In the genomic region with DNA sequence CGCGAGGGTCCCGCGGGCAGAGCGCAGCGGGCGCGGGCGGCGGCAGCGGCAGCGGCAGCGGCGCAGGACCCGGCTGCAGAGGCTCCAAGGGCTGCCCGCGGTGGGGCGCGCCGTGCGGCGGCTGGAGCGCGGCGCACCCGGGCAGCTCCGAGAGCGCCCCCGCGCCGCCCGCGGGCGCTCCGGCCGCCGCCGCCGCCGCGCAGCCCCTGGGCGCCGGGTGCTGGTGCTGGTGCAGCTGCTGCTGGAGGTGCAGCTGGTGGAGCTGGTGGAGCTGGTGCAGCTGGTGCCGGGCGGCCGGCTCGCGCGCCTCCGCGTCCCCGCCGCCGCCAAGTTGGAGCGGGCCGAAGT, we compare ENCODE assay signal across 8 cellular contexts. TPM values are rescaled to one million over a fixed set of nuclear protein-coding genes. Genes with fewer than 3 reads are reported as not detected.
DNase-seq lines count a peak whose midpoint lies in the region; ATAC-seq and TF ChIP-seq lines count a peak whose summit lies in the region.

No MANE protein-coding gene starts in this region.

- H3K27ac ChIP-seq in CD4-positive, CD25-positive, alpha-beta regulatory T cell (ENCODE audit: insufficient read depth, low read length, poor library complexity, severe bottlenecking) = no peak overlapping the region
- H3K27ac ChIP-seq in HUES48 (ENCODE audit: low read depth, low read length) (no peak overlapping the region), mesenchymal stem cell (ENCODE audit: low read length, poor library complexity, severe bottlenecking) (no peak overlapping the region), vagina (peak overlapping the region; percentile 99)

- peak overlapping the region; percentile 76 for H2BK15ac ChIP-seq in mesenchymal stem cell (ENCODE audit: low read depth, poor library complexity, severe bottlenecking)

- peaks cover 20% of the 10 kb centered on the region for H3K27me3 Mint-ChIP-seq in CD4-positive, CD25-positive, alpha-beta regulatory T cell

- no peaks in the 10 kb centered on the region for H3K36me3 ChIP-seq in CD4-positive, CD25-positive, alpha-beta regulatory T cell (ENCODE audit: control insufficient read depth, insufficient read depth, low read length)
- H3K36me3 ChIP-seq in HUES48 (ENCODE audit: control insufficient read depth, insufficient read depth, low read length) = no peaks in the 10 kb centered on the region
- H3K36me3 ChIP-seq in mesenchymal stem cell (ENCODE audit: control insufficient read depth in 1 of 2, insufficient read depth in 2 of 2, low read depth in 1 of 2, low read length in 2 of 2) = peaks cover 0 to 6% of the 10 kb centered on the region in 2 experiments
- no peaks in the 10 kb centered on the region for H3K36me3 ChIP-seq in vagina

- TF ChIP-seq CTCF in astrocyte of the spinal cord (IDR thresholded peaks at IDR 0.05; ENCODE audit: low read depth, low read length) = no peak
- TF ChIP-seq CTCF in vagina (IDR thresholded peaks at IDR 0.05) = no peak

- no peak overlapping the region for H2AFZ ChIP-seq in mesenchymal stem cell (ENCODE audit: low read depth, low read length)

- H3K9me3 Mint-ChIP-seq in CD4-positive, CD25-positive, alpha-beta regulatory T cell = no peaks in the 10 kb centered on the region

- H2BK12ac ChIP-seq in mesenchymal stem cell (ENCODE audit: low read length in 2 of 2) = peak overlapping the region in 1 of 2 experiments; percentile 81

- peak overlapping the region in 1 of 2 experiments; percentile 91 for H3K4ac ChIP-seq in mesenchymal stem cell (ENCODE audit: low read depth in 1 of 2, low read length in 2 of 2)

- H3K23ac ChIP-seq in mesenchymal stem cell (ENCODE audit: low read length in 2 of 2) = peak overlapping the region; percentile 1 to 95

- peak overlapping the region; percentile 12 for H4K91ac ChIP-seq in mesenchymal stem cell (ENCODE audit: low read length)

- H3K18ac ChIP-seq in mesenchymal stem cell (ENCODE audit: low read depth in 1 of 2, low read length in 2 of 2) = peak overlapping the region; percentile 74 to 99

- DNase-seq in CD4-positive, CD25-positive, alpha-beta regulatory T cell = no peak
- DNase-seq in astrocyte of the spinal cord (ENCODE audit: low read depth, low spot score) (no peak), mesenchymal stem cell (no peak), vagina (ENCODE audit: extremely low spot score in 2 of 2) (no peak), SW 1271 (lab: John Stamatoyannopoulos, UW) (no peak), MV-4-11 (lab: John Stamatoyannopoulos, UW) (no peak)

- H3K14ac ChIP-seq in mesenchymal stem cell (ENCODE audit: low read length in 2 of 2) = peak overlapping the region; percentile 87 to 100

- ATAC-seq in CD4-positive, CD25-positive, alpha-beta regulatory T cell (ENCODE audit: low read depth in 2 of 2) = peak in 1 of 2 donors; percentile 1
- peak; percentile 22 for ATAC-seq in GM19397 (IDR thresholded peaks at IDR 0.05; ENCODE audit: unreplicated experiment)

- no peak overlapping the region for H3K4me3 ChIP-seq in CD4-positive, CD25-positive, alpha-beta regulatory T cell (ENCODE audit: low read depth, low read length)
- peak overlapping the region; percentile 72 for H3K4me3 ChIP-seq in HUES48 (ENCODE audit: low read depth, low read length)
- peak overlapping the region; percentile 80 for H3K4me3 ChIP-seq in astrocyte of the spinal cord (ENCODE audit: low read depth, low read length)
- peak overlapping the region; percentile 80 to 88 for H3K4me3 ChIP-seq in mesenchymal stem cell (ENCODE audit: insufficient read depth in 1 of 2, low read depth in 1 of 2, low read length in 2 of 2)
- peak overlapping the region; percentile 77 to 99 for H3K4me3 ChIP-seq in vagina

- H2AK5ac ChIP-seq in mesenchymal stem cell (ENCODE audit: low read length, severe bottlenecking) = no peak overlapping the region

- peaks cover 0 to 20% (median 6%) of the 10 kb centered on the region in 4 donors for H3K4me1 Mint-ChIP-seq in CD4-positive, CD25-positive, alpha-beta regulatory T cell

- H3K27me3 ChIP-seq in CD4-positive, CD25-positive, alpha-beta regulatory T cell (ENCODE audit: control insufficient read depth, insufficient read depth, low read length) = peaks cover 2% of the 10 kb centered on the region
- H3K27me3 ChIP-seq in HUES48 (ENCODE audit: control insufficient read depth, insufficient read depth, low read length) (peaks cover 92% of the 10 kb centered on the region), mesenchymal stem cell (ENCODE audit: control insufficient read depth in 1 of 2, insufficient read depth in 1 of 2, low read length in 2 of 2) (no peaks in the 10 kb centered on the region), vagina (no peaks in the 10 kb centered on the region)

- H3K9me3 ChIP-seq in CD4-positive, CD25-positive, alpha-beta regulatory T cell (ENCODE audit: control insufficient read depth in 2 of 2, low read length in 2 of 2) = no peaks in the 10 kb centered on the region
- H3K9me3 ChIP-seq in HUES48 (ENCODE audit: control insufficient read depth, insufficient read depth, low read length) (no peaks in the 10 kb centered on the region), mesenchymal stem cell (ENCODE audit: control insufficient read depth, low read length) (no peaks in the 10 kb centered on the region), vagina (no peaks in the 10 kb centered on the region)

- peak overlapping the region; percentile 0 for H4K8ac ChIP-seq in mesenchymal stem cell (ENCODE audit: low read length)

- H3K9ac ChIP-seq in HUES48 (ENCODE audit: low read depth, low read length) (no peak overlapping the region), mesenchymal stem cell (ENCODE audit: low read length) (peak overlapping the region; percentile 91)

- WGBS in mesenchymal stem cell = under 1% methylated on average over 25 of the region's 56 CpGs

- H3K4me2 ChIP-seq in mesenchymal stem cell (ENCODE audit: low read length, poor library complexity, severe bottlenecking) = peak overlapping the region; percentile 63

- peak overlapping the region; percentile 87 for H2BK120ac ChIP-seq in mesenchymal stem cell (ENCODE audit: low read depth, low read length)

- H2BK5ac ChIP-seq in mesenchymal stem cell (ENCODE audit: low read depth, low read length, poor library complexity, severe bottlenecking) = peak overlapping the region; percentile 25

- H3K36me3 Mint-ChIP-seq in CD4-positive, CD25-positive, alpha-beta regulatory T cell = no peaks in the 10 kb centered on the region

- peaks cover 9% of the 10 kb centered on the region for H3K79me1 ChIP-seq in mesenchymal stem cell (replicated peaks; ENCODE audit: low read length, poor library complexity, severe bottlenecking)

- intact Hi-C loops in vagina (cut with DNase I) = loop anchor here (2.0 to 10.0 kb wide), 4 partner anchors 39 to 305 kb away; no protein-coding TSS in a partner anchor

- H3K4me3 Mint-ChIP-seq in CD4-positive, CD25-positive, alpha-beta regulatory T cell = peak overlapping the region; percentile 89 to 97 (median 94)

- no peak overlapping the region for H3K27ac Mint-ChIP-seq in CD4-positive, CD25-positive, alpha-beta regulatory T cell

- TF ChIP-seq POLR2A in vagina (IDR thresholded peaks at IDR 0.05) = no peak

- in situ Hi-C loops in astrocyte of the spinal cord (cut with HindIII; ENCODE audit: low sequenced_read_pairs) = no loop called here

- H3K4me1 ChIP-seq in CD4-positive, CD25-positive, alpha-beta regulatory T cell (ENCODE audit: control insufficient read depth, insufficient read depth, low read length, poor library complexity, severe bottlenecking) = peaks cover 43% of the 10 kb centered on the region
- H3K4me1 ChIP-seq in HUES48 (ENCODE audit: control insufficient read depth, insufficient read depth, low read length) = peaks cover 14% of the 10 kb centered on the region
- peaks cover 27% of the 10 kb centered on the region for H3K4me1 ChIP-seq in mesenchymal stem cell (ENCODE audit: control insufficient read depth, insufficient read depth, low read depth, low read length)
- H3K4me1 ChIP-seq in vagina = peaks cover 34% of the 10 kb centered on the region

RNA-seq across cellular contexts. Expression of a gene that starts 0.6 kb away (rescaled TPM):
- 2.7 TPM for total RNA-seq in CD4-positive, CD25-positive, alpha-beta regulatory T cell
- polyA plus RNA-seq in CD4-positive, CD25-positive, alpha-beta regulatory T cell = not detected
- 26.8 TPM for polyA plus RNA-seq in mesenchymal stem cell (2013, experiment 1 of 2)
- 26.3 TPM for polyA plus RNA-seq in mesenchymal stem cell (2013, experiment 2 of 2)
- 34.4 TPM for total RNA-seq in vagina
